In the genomic region with DNA sequence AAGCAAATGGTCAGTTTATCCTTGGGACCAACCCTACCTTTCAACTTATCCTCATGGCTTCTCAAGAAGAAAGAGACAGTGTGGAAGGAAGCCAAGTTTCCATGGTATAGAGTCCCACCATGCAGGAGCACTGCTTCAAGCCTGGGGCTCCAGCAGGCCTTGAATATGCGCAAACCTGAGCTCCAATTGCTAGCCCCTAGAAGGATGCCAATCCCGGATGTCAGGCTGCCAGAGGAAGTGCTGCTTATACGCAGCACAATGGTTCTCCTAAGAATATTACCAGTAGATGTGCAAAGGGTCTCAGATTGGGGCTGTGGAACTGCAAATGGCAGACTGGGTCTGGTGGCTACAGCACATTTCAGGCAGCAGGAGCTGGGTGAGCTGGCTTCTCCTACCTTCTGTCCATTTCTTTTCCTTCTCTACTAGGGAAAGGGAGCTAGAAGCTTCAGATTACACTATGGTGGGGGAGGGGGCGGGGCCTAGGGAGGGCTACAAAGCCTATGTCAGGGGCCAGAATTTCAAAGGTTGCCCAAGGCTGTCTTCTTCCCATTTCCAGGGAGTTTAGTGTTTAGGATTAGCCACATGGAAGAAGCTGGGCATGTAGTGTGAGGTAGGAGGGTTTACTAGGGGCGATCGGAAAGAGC, we compare ENCODE assay signal across 29 cellular contexts. TPM values are rescaled to one million over a fixed set of nuclear protein-coding genes. Genes with fewer than 3 reads are reported as not detected.
"Had no signal": no experiment of that assay in that cellular context is flagged by ENCODE, and none has a peak within 500 bp of the region (broad histone marks: within the 10 kb centered on the region; RNA-seq: fewer than 3 reads in every experiment).

No MANE protein-coding gene starts in this region.

- H3K36me3 ChIP-seq: brain microvascular endothelial cell, cardiac muscle cell had no signal

- H3K27me3 Mint-ChIP-seq: activated CD8-positive, alpha-beta T cell treated with anti-CD3 and anti-CD28 coated beads for 36 hours; activated naive CD4-positive, alpha-beta T cell treated with anti-CD3 and anti-CD28 coated beads, Interleukin-2, amount 10 ng/mL, durations not matched to agents 7 days and 5 days; activated naive CD8-positive, alpha-beta T cell treated with anti-CD3 and anti-CD28 coated beads for 36 hours had no signal

- H3K9me3 Mint-ChIP-seq: activated CD8-positive, alpha-beta T cell treated with anti-CD3 and anti-CD28 coated beads for 36 hours; activated naive CD4-positive, alpha-beta T cell treated with anti-CD3 and anti-CD28 coated beads, Interleukin-2, amount 10 ng/mL, durations not matched to agents 7 days and 5 days; activated naive CD8-positive, alpha-beta T cell treated with anti-CD3 and anti-CD28 coated beads for 36 hours; activated T-cell treated with anti-CD3 and anti-CD28 coated beads, Interleukin-2, amount 50 U/mL, for 72 hours; activated T-helper 2 cell treated with anti-CD3 and anti-CD28 coated beads, Interferon-gamma antibody, Interleukin-2, Interleukin-4, amounts not matched to agents 10 μg/mL and 5 μg/mL and 100 μg/mL, durations not matched to agents 14 hours and 24 hours and 36 hours; T-cell had no signal

- H3K4me3 Mint-ChIP-seq: activated CD8-positive, alpha-beta T cell treated with anti-CD3 and anti-CD28 coated beads for 36 hours; activated naive CD4-positive, alpha-beta T cell treated with anti-CD3 and anti-CD28 coated beads, Interleukin-2, amount 10 ng/mL, durations not matched to agents 7 days and 5 days; activated naive CD8-positive, alpha-beta T cell treated with anti-CD3 and anti-CD28 coated beads for 36 hours; activated T-cell treated with anti-CD3 and anti-CD28 coated beads, Interleukin-2, amount 50 U/mL, for 72 hours; T-cell had no signal

- DNase-seq: activated CD4-positive, alpha-beta T cell treated with anti-CD3 and anti-CD28 coated beads for 4 hours; activated CD8-positive, alpha-beta memory T cell treated with anti-CD3 and anti-CD28 coated beads, Interleukin-2, amount 50 U/mL, for 4 hours; activated CD8-positive, alpha-beta T cell treated with anti-CD3 and anti-CD28 coated beads for 36 hours; activated gamma-delta T cell treated with Interleukin-2 at 50 U/mL for 16 hours; activated naive CD4-positive, alpha-beta T cell treated with anti-CD3 and anti-CD28 coated beads, Interleukin-2, amount 10 ng/mL, durations not matched to agents 7 days and 5 days; activated naive CD8-positive, alpha-beta T cell treated with anti-CD3 and anti-CD28 coated beads for 36 hours; activated T-cell treated with anti-CD3 and anti-CD28 coated beads, Interleukin-2, amount 50 U/mL, for 72 hours; brain microvascular endothelial cell; cerebellar nuclear complex; Kasumi-1; NCI-H1417; NCI-H1694; NCI-H2029 treated with DMSO at 0.1 percent for 48 hours; NCI-H345; NCI-H510A; NCI-H526 treated with DMSO at 0.1 percent for 48 hours; NK-92 treated with Interleukin-12 subunit alpha and Interleukin-12 subunit beta, amount 100 ng/mL, for 24 hours; OCI-M1; RPMI8226; T-cell; T-helper 2 cell; T1000 had no signal

- ATAC-seq: activated CD4-positive, CD25-positive, alpha-beta regulatory T cell treated with anti-CD3 and anti-CD28 coated beads, Interleukin-2, amount 50 U/mL, for 24 hours; activated CD8-positive, alpha-beta T cell treated with anti-CD3 and anti-CD28 coated beads for 36 hours; activated T-cell treated with anti-CD3 and anti-CD28 coated beads, Interleukin-2, amount 50 U/mL, for 72 hours; Panc1; T-cell had no signal

- H3K27me3 ChIP-seq: cardiac muscle cell had no signal

- H3K27ac Mint-ChIP-seq: activated CD8-positive, alpha-beta T cell treated with anti-CD3 and anti-CD28 coated beads for 36 hours; activated naive CD4-positive, alpha-beta T cell treated with anti-CD3 and anti-CD28 coated beads, Interleukin-2, amount 10 ng/mL, durations not matched to agents 7 days and 5 days; activated naive CD8-positive, alpha-beta T cell treated with anti-CD3 and anti-CD28 coated beads for 36 hours; activated T-cell treated with anti-CD3 and anti-CD28 coated beads, Interleukin-2, amount 50 U/mL, for 72 hours; activated T-helper 2 cell treated with anti-CD3 and anti-CD28 coated beads, Interferon-gamma antibody, Interleukin-2, Interleukin-4, amounts not matched to agents 10 μg/mL and 5 μg/mL and 100 μg/mL, durations not matched to agents 14 hours and 24 hours and 36 hours; T-cell had no signal

- H3K4me1 Mint-ChIP-seq: activated naive CD4-positive, alpha-beta T cell treated with anti-CD3 and anti-CD28 coated beads, Interleukin-2, amount 10 ng/mL, durations not matched to agents 7 days and 5 days; T-cell had no signal

- H3K27ac ChIP-seq: brain microvascular endothelial cell, cardiac muscle cell, SK-N-MC, VCaP had no signal

- H3K4me3 ChIP-seq: cardiac muscle cell, SK-N-MC had no signal

RNA-seq across cellular contexts. Expression of gene CITED1, which starts 40.7 kb away (rescaled TPM):
- total RNA-seq: activated CD8-positive, alpha-beta T cell treated with anti-CD3 and anti-CD28 coated beads for 36 hours; activated naive CD8-positive, alpha-beta T cell treated with anti-CD3 and anti-CD28 coated beads for 36 hours; activated T-helper 2 cell treated with anti-CD3 and anti-CD28 coated beads, Interferon-gamma antibody, Interleukin-2, Interleukin-4, amounts not matched to agents 10 μg/mL and 5 μg/mL and 100 μg/mL, durations not matched to agents 14 hours and 24 hours and 36 hours; Right ventricle myocardium inferior; T-cell had no signal
